Comparison of ENCODE assay signal across 1 cellular context in the genomic region with DNA sequence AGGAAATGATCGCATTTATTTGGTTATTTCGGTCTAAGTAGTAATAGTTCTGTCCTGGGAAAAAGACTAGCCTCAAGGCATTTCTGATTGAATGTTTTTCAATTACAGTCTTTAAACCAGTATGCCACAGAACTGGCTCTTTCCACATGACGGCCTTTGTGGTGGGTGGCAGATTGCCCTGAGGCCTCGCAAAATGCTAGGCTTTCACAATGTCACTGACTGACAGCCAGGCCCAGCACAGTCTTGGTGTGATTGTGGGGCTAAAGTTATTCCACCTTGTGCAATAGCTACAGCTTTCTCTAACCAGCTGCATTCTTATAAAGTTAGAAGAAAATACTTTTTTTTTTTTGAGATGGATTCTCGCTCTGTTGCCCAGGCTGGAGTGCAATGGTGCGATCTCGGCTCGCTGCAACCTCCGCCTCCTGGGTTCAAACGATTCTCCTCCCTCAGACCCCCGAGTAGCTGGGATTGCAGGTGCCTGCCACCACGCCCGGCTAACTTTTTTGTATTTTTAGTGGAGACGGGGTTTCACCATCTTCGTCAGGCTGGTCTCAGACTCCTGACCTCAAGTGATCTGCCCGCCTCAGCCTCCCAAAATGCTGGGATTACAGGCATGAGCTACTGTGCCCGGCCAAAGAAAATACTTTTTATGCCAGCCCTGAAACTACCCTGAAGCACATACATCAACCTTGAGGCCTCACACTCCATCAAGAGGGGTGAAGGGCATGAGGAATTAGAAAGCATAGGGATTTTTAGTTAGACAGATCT.
TF ChIP-seq lines count a peak whose summit lies in the region.

No MANE protein-coding gene starts in this region.

TF ChIP-seq in HepG2, 621 proteins besides CTCF, POLR2A, EP300 and RAD21:
- TF ChIP-seq, protein P1, sequence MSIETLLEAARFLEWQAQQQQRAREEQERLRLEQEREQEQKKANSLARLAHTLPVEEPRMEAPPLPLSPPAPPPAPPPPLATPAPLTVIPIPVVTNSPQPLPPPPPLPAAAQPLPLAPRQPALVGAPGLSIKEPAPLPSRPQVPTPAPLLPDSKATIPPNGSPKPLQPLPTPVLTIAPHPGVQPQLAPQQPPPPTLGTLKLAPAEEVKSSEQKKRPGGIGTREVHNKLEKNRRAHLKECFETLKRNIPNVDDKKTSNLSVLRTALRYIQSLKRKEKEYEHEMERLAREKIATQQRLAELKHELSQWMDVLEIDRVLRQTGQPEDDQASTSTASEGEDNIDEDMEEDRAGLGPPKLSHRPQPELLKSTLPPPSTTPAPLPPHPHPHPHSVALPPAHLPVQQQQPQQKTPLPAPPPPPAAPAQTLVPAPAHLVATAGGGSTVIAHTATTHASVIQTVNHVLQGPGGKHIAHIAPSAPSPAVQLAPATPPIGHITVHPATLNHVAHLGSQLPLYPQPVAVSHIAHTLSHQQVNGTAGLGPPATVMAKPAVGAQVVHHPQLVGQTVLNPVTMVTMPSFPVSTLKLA (IDR thresholded peaks at IDR 0.05): no peak
- TF ChIP-seq TCF7L2 (IDR thresholded peaks at IDR 0.05; ENCODE audit: low read depth, low read length) (no peak), NCOA2 (CRISPR knock-in tag; IDR thresholded peaks at IDR 0.05) (no peak), SNRNP70 (IDR thresholded peaks at IDR 0.05; ENCODE audit: low read depth, low read length) (no peak), SKI (IDR thresholded peaks at IDR 0.05; ENCODE audit: partially characterized antibody) (no peak), HMG20A (CRISPR knock-in tag; IDR thresholded peaks at IDR 0.05; ENCODE audit: borderline replicate concordance) (no peak), RBM39 (IDR thresholded peaks at IDR 0.05; ENCODE audit: low read depth, low read length, poor library complexity, severe bottlenecking) (no peak), MBNL3 (CRISPR knock-in tag; conservative IDR thresholded peaks at IDR 0.05) (no peak), ZNF547 (CRISPR knock-in tag; IDR thresholded peaks at IDR 0.05) (no peak), HOXA9 (CRISPR knock-in tag; IDR thresholded peaks at IDR 0.05; ENCODE audit: borderline replicate concordance) (no peak), ARID2 (CRISPR knock-in tag; IDR thresholded peaks at IDR 0.05; ENCODE audit: borderline replicate concordance) (no peak), DNMT1 (CRISPR knock-in tag; IDR thresholded peaks at IDR 0.05) (no peak)
- TF ChIP-seq, protein P2, sequence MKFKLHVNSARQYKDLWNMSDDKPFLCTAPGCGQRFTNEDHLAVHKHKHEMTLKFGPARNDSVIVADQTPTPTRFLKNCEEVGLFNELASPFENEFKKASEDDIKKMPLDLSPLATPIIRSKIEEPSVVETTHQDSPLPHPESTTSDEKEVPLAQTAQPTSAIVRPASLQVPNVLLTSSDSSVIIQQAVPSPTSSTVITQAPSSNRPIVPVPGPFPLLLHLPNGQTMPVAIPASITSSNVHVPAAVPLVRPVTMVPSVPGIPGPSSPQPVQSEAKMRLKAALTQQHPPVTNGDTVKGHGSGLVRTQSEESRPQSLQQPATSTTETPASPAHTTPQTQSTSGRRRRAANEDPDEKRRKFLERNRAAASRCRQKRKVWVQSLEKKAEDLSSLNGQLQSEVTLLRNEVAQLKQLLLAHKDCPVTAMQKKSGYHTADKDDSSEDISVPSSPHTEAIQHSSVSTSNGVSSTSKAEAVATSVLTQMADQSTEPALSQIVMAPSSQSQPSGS (CRISPR knock-in tag; IDR thresholded peaks at IDR 0.05): no peak
- TF ChIP-seq, protein P3, sequence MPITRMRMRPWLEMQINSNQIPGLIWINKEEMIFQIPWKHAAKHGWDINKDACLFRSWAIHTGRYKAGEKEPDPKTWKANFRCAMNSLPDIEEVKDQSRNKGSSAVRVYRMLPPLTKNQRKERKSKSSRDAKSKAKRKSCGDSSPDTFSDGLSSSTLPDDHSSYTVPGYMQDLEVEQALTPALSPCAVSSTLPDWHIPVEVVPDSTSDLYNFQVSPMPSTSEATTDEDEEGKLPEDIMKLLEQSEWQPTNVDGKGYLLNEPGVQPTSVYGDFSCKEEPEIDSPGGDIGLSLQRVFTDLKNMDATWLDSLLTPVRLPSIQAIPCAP (CRISPR knock-in tag; IDR thresholded peaks at IDR 0.05; ENCODE audit: low read depth): no peak
